In the genomic region with DNA sequence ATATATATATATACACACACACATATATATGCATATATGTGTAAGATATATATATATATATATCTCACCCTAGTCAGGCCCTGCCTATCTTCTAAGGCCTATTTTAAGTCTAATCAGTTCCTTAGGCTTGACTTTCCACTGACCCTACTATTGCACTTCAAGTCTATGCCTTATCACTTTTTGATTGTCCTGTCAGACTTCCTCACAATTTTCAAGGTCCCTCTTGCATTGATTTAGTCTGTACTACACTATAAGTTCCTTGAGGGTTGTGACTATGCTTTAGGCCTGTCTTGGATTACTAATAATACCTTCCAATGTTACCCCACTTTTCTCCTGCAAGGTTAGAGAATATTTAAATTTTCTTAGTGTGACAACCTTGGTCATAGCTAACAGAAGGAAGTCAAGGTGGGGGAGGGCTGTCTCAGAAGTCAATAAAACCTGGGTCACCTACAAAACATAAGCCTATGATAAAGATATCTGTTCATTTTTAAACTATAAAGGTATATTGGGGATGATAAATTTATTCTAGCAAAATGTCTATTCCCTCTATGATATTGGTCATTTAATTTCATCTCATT, we compare ENCODE assay signal across 17 cellular contexts.
"Had no signal": no experiment of that assay in that cellular context is flagged by ENCODE, and none has a peak within 500 bp of the region (broad histone marks: within the 10 kb centered on the region; RNA-seq: fewer than 3 reads in every experiment).

No MANE protein-coding gene starts in this region.

- H3K9me3 ChIP-seq: esophagus muscularis mucosa, gastroesophageal sphincter, heart left ventricle, ovary, psoas muscle, thoracic aorta had no signal

- H3K4me1 ChIP-seq: gastroesophageal sphincter, psoas muscle had no signal

- H3K4me3 ChIP-seq: coronary artery, esophagus muscularis mucosa, gastroesophageal sphincter, heart left ventricle, ovary, psoas muscle, thoracic aorta had no signal

- H3K27ac ChIP-seq: brain microvascular endothelial cell, coronary artery, esophagus muscularis mucosa, gastroesophageal sphincter, heart left ventricle, ovary, psoas muscle, thoracic aorta had no signal

- DNase-seq: activated CD4-positive, alpha-beta memory T cell treated with anti-CD3 and anti-CD28 coated beads, Interleukin-2, amount 10 ng/mL, durations not matched to agents 7 days and 5 days; activated CD4-positive, alpha-beta T cell treated with anti-CD3 and anti-CD28 coated beads for 48 hours; activated CD4-positive, CD25-positive, alpha-beta regulatory T cell; activated CD8-positive, alpha-beta memory T cell treated with anti-CD3 and anti-CD28 coated beads, Interleukin-2, amount 10 ng/mL, durations not matched to agents 7 days and 5 days; activated naive CD4-positive, alpha-beta T cell; activated naive CD8-positive, alpha-beta T cell treated with anti-CD3 and anti-CD28 coated beads, Interleukin-2, amount 10 ng/mL, durations not matched to agents 7 days and 5 days; aorta; brain microvascular endothelial cell; heart left ventricle; natural killer cell; ovary; psoas muscle; right cardiac atrium had no signal

- H3K36me3 ChIP-seq: brain microvascular endothelial cell, esophagus muscularis mucosa, gastroesophageal sphincter, heart left ventricle, ovary, thoracic aorta had no signal

- H3K27me3 ChIP-seq: brain microvascular endothelial cell, esophagus muscularis mucosa, gastroesophageal sphincter, heart left ventricle, ovary had no signal

- ATAC-seq: activated CD8-positive, alpha-beta memory T cell treated with anti-CD3 and anti-CD28 coated beads, Interleukin-2, amount 10 ng/mL, durations not matched to agents 7 days and 5 days; gastroesophageal sphincter; heart left ventricle; natural killer cell; psoas muscle; right cardiac atrium had no signal
